8 cellular contexts compared by ENCODE assay signal in the genomic region with DNA sequence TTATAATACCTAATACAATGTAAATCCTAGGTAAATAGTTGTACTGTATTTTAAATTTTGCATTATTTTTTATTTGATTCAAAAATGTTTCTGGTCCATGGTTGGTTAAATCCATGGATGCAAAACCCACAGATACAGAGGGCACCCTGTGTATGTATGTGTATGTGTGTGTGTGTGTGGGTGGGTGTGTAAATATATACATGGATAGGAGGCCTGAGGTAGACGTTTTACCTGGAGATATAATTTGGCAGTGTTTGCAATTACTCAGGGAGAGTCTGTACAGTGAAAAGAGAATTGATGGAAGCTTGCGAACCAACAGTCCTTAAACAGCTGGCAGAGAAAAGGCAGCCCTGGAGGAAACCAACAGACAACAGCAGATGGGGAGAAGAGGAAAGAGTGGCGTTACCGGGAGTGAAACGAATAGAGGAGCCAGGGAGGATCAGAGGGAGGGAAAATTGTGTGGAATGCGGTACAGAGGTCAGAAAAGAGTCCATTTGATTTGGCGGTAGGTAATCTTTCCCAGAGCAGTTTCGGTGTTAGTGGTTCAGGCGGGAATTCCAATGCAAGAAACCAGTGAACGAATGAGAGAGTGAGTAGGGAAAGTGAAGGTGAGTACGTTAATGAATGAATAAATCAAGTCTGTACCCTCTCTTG. TPM values are rescaled to one million over a fixed set of nuclear protein-coding genes. Genes with fewer than 3 reads are reported as not detected.
DNase-seq lines count a peak whose midpoint lies in the region; ATAC-seq, FAIRE-seq and TF ChIP-seq lines count a peak whose summit lies in the region.

No MANE protein-coding gene starts in this region.

- TF ChIP-seq CTCF in PC-9 (conservative IDR thresholded peaks at IDR 0.05) (no peak), H1 (IDR thresholded peaks at IDR 0.05; ENCODE audit: control extremely low read depth in 1 of 3, insufficient read depth in 1 of 3, low read depth in 1 of 3, low read length in 3 of 3) (no peak)

- no peaks in the 10 kb centered on the region for H3K27me3 ChIP-seq in PC-9 (ENCODE audit: insufficient read depth, low read depth)
- no peaks in the 10 kb centered on the region for H3K27me3 ChIP-seq in H1 (replicated peaks in 1 of 4; ENCODE audit: control insufficient read depth in 3 of 4, extremely low read depth in 1 of 4, insufficient read depth in 3 of 4, low read length in 3 of 4)
- H3K27me3 ChIP-seq in mucosa of rectum (ENCODE audit: control insufficient read depth in 2 of 2, insufficient read depth in 2 of 2, low read length in 2 of 2): no peaks in the 10 kb centered on the region

- no peak overlapping the region for H3K14ac ChIP-seq in H1 (ENCODE audit: insufficient read length)

- no peak overlapping the region for H2BK120ac ChIP-seq in H1 (replicated peaks; ENCODE audit: low read depth, low read length)

- peak overlapping the region; percentile 32 for H4K5ac ChIP-seq in H1 (ENCODE audit: insufficient read length, low read depth, low read length)

- H2BK5ac ChIP-seq in H1 (ENCODE audit: low read depth, low read length): peak overlapping the region; percentile 92

- no peak overlapping the region for H3K4ac ChIP-seq in H1 (replicated peaks; ENCODE audit: insufficient read length, low read depth, low read length)

- H3K4me1 ChIP-seq in PC-9 (replicated peaks; ENCODE audit: insufficient read depth) (peaks cover 18% of the 10 kb centered on the region; the same call in 1 of the 2 replicates), H1 (replicated peaks in 1 of 4; ENCODE audit: control insufficient read depth in 3 of 4, insufficient read depth in 4 of 4, low read length in 3 of 4) (peaks cover 0 to 2% (median 0%) of the 10 kb centered on the region in 4 experiments; a peak in 2 of 7 replicates), mucosa of rectum (ENCODE audit: control insufficient read depth in 2 of 2, insufficient read depth in 2 of 2, low read length in 2 of 2) (peaks cover 34 to 38% of the 10 kb centered on the region in 2 donors)

- no peak overlapping the region for H4K91ac ChIP-seq in H1 (replicated peaks; ENCODE audit: insufficient read length, low read length)

- TSS peak; percentile 86 for BruUV-seq in PC-9 (replicated peaks; lab: Mats Ljungman, UMichigan)

- no peak for ATAC-seq in HG03135 (IDR thresholded peaks at IDR 0.05; ENCODE audit: unreplicated experiment)
- ATAC-seq in HG03108 (IDR thresholded peaks at IDR 0.05; ENCODE audit: unreplicated experiment): no peak

- H2AFZ ChIP-seq in PC-9 (peak overlapping the region; percentile 87), H1 (ENCODE audit: low read length) (peak overlapping the region; percentile 97)

- 17% methylated on average over 11 of the region's 11 CpGs; no CpG with 5 or more reads in 1 of the 2 experiments for WGBS in H1 (ENCODE audit: extremely low coverage in 1 of 2, insufficient coverage in 1 of 2, insufficient read length in 1 of 2, insufficient replicate concordance in 2 of 2, low coverage in 1 of 2, low lambda C conversion rate in 2 of 2, missing lambda C conversion rate in 1 of 2), 2 experiments

- TF ChIP-seq POLR2A in H1 (IDR thresholded peaks at IDR 0.05; ENCODE audit: control extremely low read depth in 1 of 2, low read depth in 2 of 2, low read length in 2 of 2): no peak

- H2BK12ac ChIP-seq in H1 (ENCODE audit: low read depth, low read length): peak overlapping the region; percentile 98

- peaks cover 10% of the 10 kb centered on the region; the same call in 1 of the 2 replicates for H3K79me1 ChIP-seq in H1 (ENCODE audit: low read depth, low read length)

- no peak overlapping the region; the same call in 1 of the 2 replicates for H2BK15ac ChIP-seq in H1 (ENCODE audit: low read length)

- peak; percentile 1 for DNase-seq in stimulated activated CD8-positive, alpha-beta memory T cell treated with anti-CD3 and anti-CD28 coated beads, Interleukin-4, amount 100 ng/mL, for 24 hours (ENCODE audit: low read depth)
- no peak for DNase-seq in stimulated activated CD8-positive, alpha-beta memory T cell treated with anti-CD3 and anti-CD28 coated beads, Interleukin-4, amount 100 ng/mL, for 48 hours
- DNase-seq in PC-9 (no peak), H1 (ENCODE audit: low read depth in 1 of 2, low spot score in 2 of 2) (no peak), GF-D8 (lab: John Stamatoyannopoulos, UW) (no peak)

- peak overlapping the region; percentile 88; the same call in 1 of the 2 replicates for H4K8ac ChIP-seq in H1 (ENCODE audit: extremely low read depth, insufficient read depth, low read length)

- H3K4me3 ChIP-seq in PC-9: peak overlapping the region; percentile 74
- peak overlapping the region; percentile 77 to 95 (median 85) for H3K4me3 ChIP-seq in H1 (ENCODE audit: extremely low read depth in 1 of 4, insufficient read depth in 2 of 4, low read depth in 3 of 4, low read length in 4 of 4)
- H3K4me3 ChIP-seq in mucosa of rectum (ENCODE audit: low read length in 2 of 2): peak overlapping the region; percentile 79 to 83

- H3K9me3 ChIP-seq in PC-9 (ENCODE audit: insufficient read depth, low read depth) (no peaks in the 10 kb centered on the region), H1 (ENCODE audit: insufficient read depth in 2 of 2, low read depth in 1 of 2, low read length in 1 of 2) (no peaks in the 10 kb centered on the region), mucosa of rectum (ENCODE audit: control insufficient read depth in 2 of 2, low read length in 2 of 2) (no peaks in the 10 kb centered on the region)

- H3K4me2 ChIP-seq in PC-9 (peak overlapping the region; percentile 95), H1 (ENCODE audit: insufficient read depth in 1 of 2, low read depth in 2 of 2, low read length in 2 of 2) (peak overlapping the region; percentile 82 to 93)

- peaks cover 7% of the 10 kb centered on the region for H3K23me2 ChIP-seq in H1 (ENCODE audit: low read depth, low read length)

- peak overlapping the region; percentile 48; the same call in 1 of the 2 replicates for H2BK20ac ChIP-seq in H1 (ENCODE audit: low read length)

- intact Hi-C loops in PC-9 (cut with micrococcal nuclease; ENCODE audit: unreplicated experiment): loop anchor here (2.0 to 5.0 kb wide), 3 partner anchors 51 to 147 kb away; a partner anchor contains a TSS

- no peak overlapping the region for H3K23ac ChIP-seq in H1 (ENCODE audit: insufficient read length)

- peak in 1 of 2 experiments; percentile 64; a peak in 1 of 3 replicates for TF ChIP-seq EP300 in H1 (IDR thresholded peaks at IDR 0.05; ENCODE audit: borderline replicate concordance in 1 of 2, low read depth in 2 of 2, low read length in 2 of 2)

- H2AK5ac ChIP-seq in H1 (ENCODE audit: low read depth, low read length): no peak overlapping the region; the same call in 1 of the 2 replicates

- TF ChIP-seq RAD21 in H1 (IDR thresholded peaks at IDR 0.05 in 1 of 2, conservative IDR thresholded peaks at IDR 0.05 in 1 of 2; ENCODE audit: low read depth in 2 of 2, low read length in 2 of 2): no peak

- peaks cover 43% of the 10 kb centered on the region for H3K79me2 ChIP-seq in PC-9 (ENCODE audit: low read depth)
- H3K79me2 ChIP-seq in H1 (ENCODE audit: control insufficient read depth in 1 of 2, insufficient read depth in 2 of 2, low read length in 2 of 2): peaks cover 27 to 40% of the 10 kb centered on the region in 2 experiments

- H3K9me2 ChIP-seq in PC-9 (ENCODE audit: insufficient read depth): no peaks in the 10 kb centered on the region

- no peak for FAIRE-seq in H1 (lab: Jason Lieb, UNC)

- POLR2A ChIA-PET in PC-9 (lab: Charles Lee; ENCODE audit: unreplicated experiment) (interaction anchor here (0.6 to 0.7 kb wide), 3 partner anchors 28 to 933 kb away, joined by 3 to 8 read pairs (median 5); a partner anchor contains a TSS), H1 (lab: Charles Lee; ENCODE audit: partially characterized antibody) (interaction anchor here (0.8 to 2.2 kb wide), 6 partner anchors 11 to 127 kb away, joined by 3 to 5 read pairs (median 4); no protein-coding TSS in a partner anchor)

- H4K20me1 ChIP-seq in PC-9 (ENCODE audit: insufficient read depth): no peaks in the 10 kb centered on the region
- H4K20me1 ChIP-seq in H1 (replicated peaks in 1 of 2; ENCODE audit: control insufficient read depth in 1 of 2, insufficient read depth in 2 of 2, low read length in 2 of 2): peaks cover 2 to 7% of the 10 kb centered on the region in 2 experiments

- H3K36me3 ChIP-seq in PC-9 (ENCODE audit: low read depth) (no peaks in the 10 kb centered on the region), H1 (ENCODE audit: control insufficient read depth in 2 of 4, insufficient read depth in 4 of 4, low read length in 3 of 4) (no peaks in the 10 kb centered on the region), mucosa of rectum (ENCODE audit: control insufficient read depth in 2 of 2, insufficient read depth in 2 of 2, low read length in 2 of 2) (no peaks in the 10 kb centered on the region)

- H3K9ac ChIP-seq in H1 (replicated peaks in 1 of 4; ENCODE audit: extremely low read depth in 1 of 4, low read depth in 3 of 4, low read length in 3 of 4) (peak overlapping the region; percentile 9 to 94 (median 91)), mucosa of rectum (ENCODE audit: low read depth in 1 of 2, low read length in 2 of 2) (peak overlapping the region; percentile 91 to 97)

- H3K18ac ChIP-seq in H1 (ENCODE audit: extremely low read depth, low read length): peak overlapping the region; percentile 55

- H3F3A ChIP-seq in PC-9 (ENCODE audit: insufficient read depth, low read depth): peaks cover 12% of the 10 kb centered on the region; the same call in 1 of the 2 replicates

- CTCF ChIA-PET in PC-9 (lab: Charles Lee): interaction anchor here (0.5 kb wide), 1 partner anchor 128 kb away, joined by 3 read pairs; no protein-coding TSS in a partner anchor
- CTCF ChIA-PET in H1 (lab: Charles Lee; ENCODE audit: partially characterized antibody): interaction anchor here (0.6 to 4.6 kb wide), 5 partner anchors 13 to 248 kb away, joined by 3 to 37 read pairs (median 3); no protein-coding TSS in a partner anchor

- H3K27ac ChIP-seq in PC-9 (peak overlapping the region; percentile 84), H1 (ENCODE audit: low read depth, low read length) (peak overlapping the region; percentile 86), mucosa of rectum (ENCODE audit: low read depth in 2 of 2, low read length in 2 of 2) (peak overlapping the region; percentile 93 to 97)

- H3K56ac ChIP-seq in H1 (replicated peaks; ENCODE audit: insufficient read length, low read depth, low read length): no peak overlapping the region

TF ChIP-seq in H1, 55 proteins besides CTCF, POLR2A, EP300 and RAD21 (continues in another document):
- TF ChIP-seq TEAD4 (IDR thresholded peaks at IDR 0.05; ENCODE audit: low read depth, low read length) (peak; percentile 48; the same call in 1 of the 2 replicates), SUZ12 (IDR thresholded peaks at IDR 0.05; ENCODE audit: low read length) (no peak)

RNA-seq across cellular contexts. Expression of a gene that starts 47.9 kb away (rescaled TPM):
- total RNA-seq in PC-9 (2021): 32.5 and 36.9 TPM in 2 replicates
- 9.7 and 10.4 TPM in 2 replicates for total RNA-seq in H1 (2021; fragmentation: NEBNext Ultra II Directional; extraction: Animal tissue kit (Norgen Biotek cat#: 25700))
- polyA plus RNA-seq in H1 (2011; rRNA removed): 8.7 and 10.8 TPM in 2 replicates
- polyA plus RNA-seq in H1 (2011; cell fraction: cytosol; rRNA removed): 10.4 TPM
- 11.9 TPM for polyA plus RNA-seq in H1 (2011; cell fraction: nucleus; rRNA removed)
- 5.2 to 10.1 TPM (median 8.0 TPM) in 4 replicates for polyA plus RNA-seq in H1 (2012, experiment 1 of 2)
- polyA plus RNA-seq in H1 (2012, experiment 2 of 2): 6.4 TPM
- 5.8 TPM for polyA plus RNA-seq in H1 (2013, experiment 1 of 2)
- 6.8 TPM for polyA plus RNA-seq in H1 (2013, experiment 2 of 2)
- 7.4 and 9.7 TPM in 2 replicates for polyA minus RNA-seq in H1 (2011; rRNA and poly(A)+ RNA removed)
- 7.9 TPM for polyA minus RNA-seq in H1 (2011; cell fraction: cytosol; rRNA and poly(A)+ RNA removed)
- polyA minus RNA-seq in H1 (2011; cell fraction: nucleus; rRNA and poly(A)+ RNA removed): 6.3 TPM
